8 cellular contexts compared by ENCODE assay signal in the genomic region with DNA sequence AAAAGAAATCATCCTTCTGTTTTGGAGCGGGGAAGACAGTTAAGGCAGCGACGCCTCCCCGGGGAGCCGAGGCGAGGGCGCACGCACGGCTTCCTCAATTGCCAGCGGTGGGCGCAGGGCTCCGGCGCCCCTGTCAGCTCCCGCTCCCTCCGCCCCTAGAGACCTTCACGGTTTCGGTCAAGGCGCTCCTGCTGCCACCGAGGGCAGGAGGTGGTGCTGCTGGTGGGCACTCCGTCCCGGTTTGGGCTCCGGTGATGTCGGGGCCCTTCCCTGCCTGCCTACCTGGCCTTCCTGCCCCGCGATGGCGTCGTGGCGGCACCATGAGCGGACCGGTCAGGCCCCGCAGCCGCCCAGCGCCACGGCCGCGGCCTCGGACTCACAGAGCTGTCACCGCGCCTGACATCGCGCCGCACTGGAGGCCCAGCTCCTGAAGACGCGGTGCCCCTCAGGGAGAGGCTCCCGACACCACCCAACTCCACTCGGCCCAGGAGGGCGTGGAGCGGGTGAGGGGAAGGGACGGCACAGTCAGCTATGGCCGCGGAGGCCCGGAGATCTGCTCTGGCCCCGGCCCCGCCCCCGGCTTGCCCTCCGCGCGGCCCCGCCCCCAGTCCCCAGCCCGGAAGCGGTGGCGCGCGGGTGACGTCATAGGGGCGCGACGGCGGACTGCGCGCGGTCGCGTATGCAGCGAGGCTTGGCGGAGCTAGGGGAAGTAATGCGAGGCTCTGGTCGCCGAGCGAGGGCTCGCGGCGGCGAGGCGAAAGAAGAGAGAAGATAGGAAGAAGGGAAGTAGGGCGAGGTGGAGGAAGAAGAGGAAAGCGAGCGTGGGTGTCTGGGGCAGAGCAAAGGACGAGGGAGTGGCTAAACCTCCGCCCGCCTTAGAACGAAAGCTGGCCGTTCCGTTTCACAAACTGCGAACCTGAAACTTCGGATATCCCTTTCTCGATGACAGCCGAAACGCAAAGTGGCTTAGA. TPM values are rescaled to one million over a fixed set of nuclear protein-coding genes. Genes with fewer than 3 reads are reported as not detected.
DNase-seq lines count a peak whose midpoint lies in the region; ATAC-seq lines count a peak whose summit lies in the region.

A gene with protein sequence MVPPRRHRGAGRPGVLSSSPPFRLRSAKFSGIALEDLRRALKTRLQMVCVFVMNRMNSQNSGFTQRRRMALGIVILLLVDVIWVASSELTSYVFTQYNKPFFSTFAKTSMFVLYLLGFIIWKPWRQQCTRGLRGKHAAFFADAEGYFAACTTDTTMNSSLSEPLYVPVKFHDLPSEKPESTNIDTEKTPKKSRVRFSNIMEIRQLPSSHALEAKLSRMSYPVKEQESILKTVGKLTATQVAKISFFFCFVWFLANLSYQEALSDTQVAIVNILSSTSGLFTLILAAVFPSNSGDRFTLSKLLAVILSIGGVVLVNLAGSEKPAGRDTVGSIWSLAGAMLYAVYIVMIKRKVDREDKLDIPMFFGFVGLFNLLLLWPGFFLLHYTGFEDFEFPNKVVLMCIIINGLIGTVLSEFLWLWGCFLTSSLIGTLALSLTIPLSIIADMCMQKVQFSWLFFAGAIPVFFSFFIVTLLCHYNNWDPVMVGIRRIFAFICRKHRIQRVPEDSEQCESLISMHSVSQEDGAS (minus strand): TSS at position 555 of the 971 bp plus-strand sequence. CDS start 233 bp downstream, at position 322.

- DNase-seq in COLO668 (lab: John Stamatoyannopoulos, UW; ENCODE audit: unreplicated experiment) (peak; percentile 95), HT-29 (ENCODE audit: low spot score) (peak; percentile 83), medulla oblongata (ENCODE audit: extremely low spot score) (peak; percentile 94)
- DNase-seq in NK-92 treated with Interleukin-12 subunit alpha and Interleukin-12 subunit beta, amount 100 ng/mL, for 24 hours (lab: John Stamatoyannopoulos, UW) = peak; percentile 86
- peak; percentile 99 for DNase-seq in activated CD8-positive, alpha-beta memory T cell treated with anti-CD3 and anti-CD28 coated beads for 24 hours
- DNase-seq in effector CD4-positive, alpha-beta T cell = peak; percentile 95
- DNase-seq in stimulated activated CD4-positive, alpha-beta T cell treated with anti-CD3 and anti-CD28 coated beads, TNF-alpha, amount 100 ng/mL, for 48 hours (ENCODE audit: low read depth in 3 of 3) = peak; percentile 84 to 95 (median 90)

- peak; percentile 89 for ATAC-seq in GM21360 (IDR thresholded peaks at IDR 0.05; ENCODE audit: unreplicated experiment)

RNA-seq across cellular contexts. Expression of the gene that starts here (rescaled TPM):
- total RNA-seq in HT-29 (2014; rRNA removed; shearing (Covaris generic)) = 39.6 and 40.2 TPM in 2 replicates

Comparison
In these comparisons a context has a peak if more than half of its experiments do, and no peak if none do; other contexts are left out.
1. Peak in every context shown above with its lines: DNase-seq and ATAC-seq.